In genomic region chr2:237603718-237604362, GRCh38 we compare ENCODE assay signal across 8 cellular contexts. TPM values are rescaled to one million over a fixed set of nuclear protein-coding genes. Genes with fewer than 3 reads are reported as not detected.
DNase-seq lines count a peak whose midpoint lies in the region; TF ChIP-seq lines count a peak whose summit lies in the region.

No MANE protein-coding gene starts in this region.

- intact Hi-C loops in posterior vena cava (cut with DNase I) = loop anchor here in 1 of 2 donors (5.0 kb wide), 2 partner anchors 63 to 138 kb away; no protein-coding TSS in a partner anchor

- no peak overlapping the region for H3K4me3 ChIP-seq in fibroblast of mammary gland (ENCODE audit: control insufficient read depth, low read depth, low read length)

- in situ Hi-C loops in KBM-7 (cut with MboI; ENCODE audit: low pct_unique_long_range_greater_than_20kb, low sequenced_read_pairs) = no loop called here

- DNase-seq in ELF-1 (ENCODE audit: low read depth, low spot score) = peak; percentile 77
- DNase-seq in KBM-7 = peak; percentile 80
- peak; percentile 36 for DNase-seq in activated CD8-positive, alpha-beta memory T cell treated with anti-CD3 and anti-CD28 coated beads, Interleukin-2, amount 50 U/mL, for 1 hour (ENCODE audit: extremely low read depth)
- peak; percentile 65 for DNase-seq in fibroblast of mammary gland (ENCODE audit: low read depth)
- peak; percentile 74 for DNase-seq in posterior vena cava (ENCODE audit: low spot score)
- DNase-seq in NCI-H1417 (lab: John Stamatoyannopoulos, UW) = no peak
- DNase-seq in iPS-NIHi11 (ENCODE audit: low spot score) = no peak
- DNase-seq in cortex of kidney (lab: John Stamatoyannopoulos, UW) = no peak

- no peak for TF ChIP-seq CTCF in fibroblast of mammary gland (conservative IDR thresholded peaks at IDR 0.05; ENCODE audit: control insufficient read depth, insufficient read depth, low read depth, low read length)

RNA-seq across cellular contexts. Expression of gene RAB17, which starts 13.3 kb away (rescaled TPM):
- 1 to 10 TPM; 2.0 to 2.7 TPM for total RNA-seq in posterior vena cava

RNA-seq across cellular contexts. Expression of gene LRRFIP1, which starts 23.5 kb away (rescaled TPM):
- total RNA-seq in posterior vena cava = 100 to 1,000 TPM; 180 to 357 TPM

RNA-seq across cellular contexts. Expression of gene PRLH, which starts 37.5 kb away (rescaled TPM):
- total RNA-seq in posterior vena cava = not detected

Comparison
In these comparisons a context has a peak if more than half of its experiments do, and no peak if none do; other contexts are left out.
1. DNase-seq: peak in ELF-1 (single experiment), KBM-7 (single experiment), activated CD8-positive, alpha-beta memory T cell treated with anti-CD3 and anti-CD28 coated beads, Interleukin-2, amount 50 U/mL, for 1 hour (single experiment), fibroblast of mammary gland (single experiment) and posterior vena cava (single experiment); none in NCI-H1417 (0 of 3), iPS-NIHi11 (single experiment) and cortex of kidney (single experiment).